Comparison of ENCODE assay signal across 8 cellular contexts in the genomic region with DNA sequence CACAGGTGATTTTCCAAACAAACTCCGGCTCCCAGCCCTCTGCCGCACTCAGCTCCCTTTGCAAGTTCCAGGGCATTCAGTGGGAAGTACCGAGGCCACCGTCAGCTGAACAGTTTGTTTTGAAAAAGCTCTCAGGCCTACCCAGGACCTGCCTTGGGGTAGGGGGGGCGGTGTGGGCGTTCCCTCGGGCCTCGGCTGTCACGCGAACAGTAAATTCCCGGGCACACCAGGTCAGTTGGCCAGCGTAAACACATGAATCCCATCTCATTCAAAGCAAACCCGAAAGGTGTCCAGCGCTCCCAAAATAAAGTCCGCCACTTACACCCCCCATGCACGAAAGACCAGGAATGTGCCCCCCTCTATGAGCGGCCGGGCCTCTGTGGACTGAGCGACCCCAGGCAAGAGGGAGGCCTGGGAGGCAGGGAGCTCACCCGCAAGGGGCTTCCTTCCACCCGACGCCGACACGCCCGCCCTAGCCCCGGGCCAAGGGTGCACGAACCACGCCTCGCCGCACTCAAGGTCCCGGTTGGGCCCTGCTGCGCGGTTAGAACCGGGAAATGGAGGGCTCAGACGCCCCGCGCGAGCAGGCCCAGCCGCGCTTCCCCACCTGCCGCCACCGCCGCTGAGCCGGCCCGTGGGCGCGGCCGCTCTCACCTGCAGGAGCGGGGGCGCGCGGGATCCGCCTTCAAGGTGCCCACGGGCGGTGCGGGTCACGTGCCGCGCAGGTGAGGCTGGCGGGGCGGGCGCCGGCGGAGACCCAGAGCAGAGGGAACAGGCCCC. TPM values are rescaled to one million over a fixed set of nuclear protein-coding genes. Genes with fewer than 3 reads are reported as not detected.
DNase-seq lines count a peak whose midpoint lies in the region; ATAC-seq and TF ChIP-seq lines count a peak whose summit lies in the region.

A gene with protein sequence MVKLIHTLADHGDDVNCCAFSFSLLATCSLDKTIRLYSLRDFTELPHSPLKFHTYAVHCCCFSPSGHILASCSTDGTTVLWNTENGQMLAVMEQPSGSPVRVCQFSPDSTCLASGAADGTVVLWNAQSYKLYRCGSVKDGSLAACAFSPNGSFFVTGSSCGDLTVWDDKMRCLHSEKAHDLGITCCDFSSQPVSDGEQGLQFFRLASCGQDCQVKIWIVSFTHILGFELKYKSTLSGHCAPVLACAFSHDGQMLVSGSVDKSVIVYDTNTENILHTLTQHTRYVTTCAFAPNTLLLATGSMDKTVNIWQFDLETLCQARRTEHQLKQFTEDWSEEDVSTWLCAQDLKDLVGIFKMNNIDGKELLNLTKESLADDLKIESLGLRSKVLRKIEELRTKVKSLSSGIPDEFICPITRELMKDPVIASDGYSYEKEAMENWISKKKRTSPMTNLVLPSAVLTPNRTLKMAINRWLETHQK (minus strand): TSS at position 775 of the 780 bp plus-strand sequence. CDS start 3,634 bp downstream, outside the sequence.

- peak within 1 kb of the TSS; percentile 86 to 94 (median 93) for H3K27ac ChIP-seq in stomach

- intact Hi-C loops in stomach (cut with DNase I; ENCODE audit: low total_unique reads): no loop called here

- TF ChIP-seq CTCF in epithelial cell of esophagus (IDR thresholded peaks at IDR 0.05; ENCODE audit: insufficient read depth, low read depth, low read length, missing control alignments) (no peak), stomach (IDR thresholded peaks at IDR 0.05) (no peak)

- WGBS in stomach, 5 donors: 1 to 3% (median 2%) methylated on average over 33 to 64 of the region's 64 CpGs

- H3K9me3 ChIP-seq in stomach: no peaks in the 10 kb centered on the region

- H3K4me1 ChIP-seq in stomach: peaks cover 10 to 29% (median 18%) of the 10 kb centered on the region in 4 donors

- H3K4me3 ChIP-seq in epithelial cell of esophagus (ENCODE audit: low read length) (peak within 1 kb of the TSS; percentile 77), stomach (peak within 1 kb of the TSS; percentile 69 to 98 (median 89))

- H3K36me3 ChIP-seq in stomach: peaks cover 0 to 18% (median 13%) of the 10 kb centered on the region in 4 donors

- no peaks in the 10 kb centered on the region for H3K27me3 ChIP-seq in stomach

- peak; percentile 21 for ATAC-seq in HG02588 (IDR thresholded peaks at IDR 0.05; ENCODE audit: unreplicated experiment)

- DNase-seq in NCI-H524 (lab: John Stamatoyannopoulos, UW) (peak; percentile 46 to 57), NCI-H524 treated with DMSO at 0.1 percent for 48 hours (lab: John Stamatoyannopoulos, UW) (no peak), NCI-H146 treated with DMSO at 0.1 percent for 48 hours (lab: John Stamatoyannopoulos, UW; ENCODE audit: unreplicated experiment) (peak; percentile 56), epithelial cell of esophagus (ENCODE audit: low read depth) (peak; percentile 59), middle frontal gyrus (ENCODE audit: extremely low spot score, low spot score) (peak; percentile 13), stomach (peak; percentile 74)
- peak; percentile 12 to 17 for DNase-seq in activated CD4-positive, alpha-beta T cell treated with anti-CD3 and anti-CD28 coated beads, Interleukin-2, amount 50 U/mL, for 48 hours

- no peak for TF ChIP-seq POLR2A in stomach (IDR thresholded peaks at IDR 0.05)

- no peak for TF ChIP-seq EP300 in stomach (IDR thresholded peaks at IDR 0.05)

RNA-seq across cellular contexts. Expression of the gene that starts here (rescaled TPM):
- total RNA-seq in stomach: 10 to 100 TPM in 1 of 5 donors, 1 to 10 TPM in 4; 1.3 to 16.3 (median 2.6) TPM
- polyA plus RNA-seq in stomach: 1 to 10 TPM; 7.9 to 9.6 (median 9.2) TPM
